Comparison of ENCODE assay signal across 8 cellular contexts in genomic region chr21:25039461-25040380, GRCh38.
DNase-seq lines count a peak whose midpoint lies in the region; ATAC-seq, FAIRE-seq and TF ChIP-seq lines count a peak whose summit lies in the region.

No MANE protein-coding gene starts in this region.

- H3K27me3 ChIP-seq in endodermal cell (ENCODE audit: control insufficient read depth, insufficient read depth, low read length, poor library complexity, severe bottlenecking) = no peaks in the 10 kb centered on the region

- H3K9me3 Mint-ChIP-seq in endodermal cell = peaks cover 31% of the 10 kb centered on the region
- peaks cover 4% of the 10 kb centered on the region for H3K9me3 Mint-ChIP-seq in activated naive CD8-positive, alpha-beta T cell treated with anti-CD3 and anti-CD28 coated beads, Interleukin-2, amount 50 U/mL, for 24 hours

- DNase-seq in AML-193 (lab: John Stamatoyannopoulos, UW) (peak; percentile 62 to 73), NCI-H345 (lab: John Stamatoyannopoulos, UW) (peak; percentile 34), endodermal cell (no peak), RCC 7860 (ENCODE audit: low spot score) (no peak), NCI-H1048 (lab: John Stamatoyannopoulos, UW) (no peak)
- DNase-seq in activated naive CD8-positive, alpha-beta T cell treated with anti-CD3 and anti-CD28 coated beads, Interleukin-2, amount 50 U/mL, for 24 hours = no peak

- no peak overlapping the region for H3K27ac ChIP-seq in endodermal cell (ENCODE audit: low read depth, low read length)

- no peaks in the 10 kb centered on the region for H3K4me1 ChIP-seq in endodermal cell (ENCODE audit: control insufficient read depth, insufficient read depth, low read length)

- TF ChIP-seq CTCF in endodermal cell (conservative IDR thresholded peaks at IDR 0.05) = peak; percentile 66

- no peaks in the 10 kb centered on the region for H3K9me3 ChIP-seq in endodermal cell (ENCODE audit: control insufficient read depth, low read length)

- H3K36me3 ChIP-seq in endodermal cell (ENCODE audit: control insufficient read depth, insufficient read depth, low read length) = no peaks in the 10 kb centered on the region

- H3K4me1 Mint-ChIP-seq in endodermal cell = peaks cover 2% of the 10 kb centered on the region
- H3K4me1 Mint-ChIP-seq in activated naive CD8-positive, alpha-beta T cell treated with anti-CD3 and anti-CD28 coated beads, Interleukin-2, amount 50 U/mL, for 24 hours = peaks cover 1% of the 10 kb centered on the region

- no peaks in the 10 kb centered on the region for H3K36me3 Mint-ChIP-seq in endodermal cell (ENCODE audit: low read depth)
- H3K36me3 Mint-ChIP-seq in activated naive CD8-positive, alpha-beta T cell treated with anti-CD3 and anti-CD28 coated beads, Interleukin-2, amount 50 U/mL, for 24 hours (ENCODE audit: low read depth) = no peaks in the 10 kb centered on the region

- H3K4me3 Mint-ChIP-seq in endodermal cell = peak overlapping the region; percentile 5
- no peak overlapping the region for H3K4me3 Mint-ChIP-seq in activated naive CD8-positive, alpha-beta T cell treated with anti-CD3 and anti-CD28 coated beads, Interleukin-2, amount 50 U/mL, for 24 hours

- H3K4me3 ChIP-seq in endodermal cell (ENCODE audit: low read length) = no peak overlapping the region

- WGBS in endodermal cell (ENCODE audit: insufficient coverage in 1 of 2, insufficient read length in 1 of 2), 2 experiments = 48 to 50% methylated on average over 3 to 5 of the region's 5 CpGs

- H3K27ac Mint-ChIP-seq in endodermal cell = no peak overlapping the region
- no peak overlapping the region for H3K27ac Mint-ChIP-seq in activated naive CD8-positive, alpha-beta T cell treated with anti-CD3 and anti-CD28 coated beads, Interleukin-2, amount 50 U/mL, for 24 hours

- no peak overlapping the region for H3K9ac ChIP-seq in endodermal cell (ENCODE audit: extremely low read depth, low read length, poor library complexity, severe bottlenecking)

- no peak for FAIRE-seq in RCC 7860 (lab: Jason Lieb, UNC)

- H3K27me3 Mint-ChIP-seq in endodermal cell (ENCODE audit: insufficient read depth) = no peaks in the 10 kb centered on the region
- H3K27me3 Mint-ChIP-seq in activated naive CD8-positive, alpha-beta T cell treated with anti-CD3 and anti-CD28 coated beads, Interleukin-2, amount 50 U/mL, for 24 hours = no peaks in the 10 kb centered on the region

- ATAC-seq in GM19324 (IDR thresholded peaks at IDR 0.05; ENCODE audit: low FRiP score, unreplicated experiment) (peak; percentile 82), HG03139 (IDR thresholded peaks at IDR 0.05; ENCODE audit: unreplicated experiment) (peak; percentile 88)
- no peak for ATAC-seq in activated naive CD8-positive, alpha-beta T cell treated with anti-CD3 and anti-CD28 coated beads, Interleukin-2, amount 50 U/mL, for 24 hours

Comparison
In these comparisons a context has a peak if more than half of its experiments do, and no peak if none do; other contexts are left out.
1. DNase-seq: peak in AML-193 (2 of 2) and NCI-H345 (single experiment); none in endodermal cell (single experiment), RCC 7860 (single experiment), activated naive CD8-positive, alpha-beta T cell treated with anti-CD3 and anti-CD28 coated beads, Interleukin-2, amount 50 U/mL, for 24 hours (single experiment) and NCI-H1048 (single experiment).